ENCODE assay signal across 14 cellular contexts in the genomic region with DNA sequence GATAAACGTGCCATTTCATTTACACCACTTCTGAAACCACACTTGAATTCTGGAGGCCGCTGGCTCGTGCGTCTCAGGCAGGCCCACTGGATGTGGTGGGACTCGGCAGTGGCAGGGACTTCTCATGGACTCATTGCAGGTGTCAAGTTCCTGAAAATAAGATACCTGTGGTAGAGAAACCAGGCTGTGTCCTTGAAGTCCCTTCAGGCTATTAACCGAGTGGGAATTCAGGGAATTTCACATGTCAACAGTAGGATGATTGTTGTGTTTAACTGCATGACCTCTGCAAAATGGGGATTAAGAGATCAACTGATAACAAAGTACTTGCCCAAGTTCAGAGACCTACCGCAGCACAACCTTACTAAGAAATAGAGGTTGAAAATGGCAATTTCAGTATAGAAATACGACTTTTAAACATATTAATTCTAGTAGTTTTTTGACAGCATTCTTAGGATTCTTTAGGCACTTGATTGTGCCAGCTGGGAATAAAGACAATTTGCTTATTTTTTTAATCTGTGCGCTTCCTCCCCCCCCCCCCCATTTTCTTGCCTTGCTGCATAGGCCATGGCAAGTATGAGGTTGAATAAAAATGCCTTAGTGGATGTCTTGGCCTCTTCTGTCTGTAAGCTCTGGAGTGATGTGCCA.
"Had no signal": no experiment of that assay in that cellular context is flagged by ENCODE, and none has a peak within 500 bp of the region (broad histone marks: within the 10 kb centered on the region; RNA-seq: fewer than 3 reads in every experiment).

No MANE protein-coding gene starts in this region.

- H3K4me1 Mint-ChIP-seq: immature natural killer cell had no signal

- H3K9me3 Mint-ChIP-seq: immature natural killer cell; naive thymus-derived CD4-positive, alpha-beta T cell had no signal

- H3K36me3 ChIP-seq: breast epithelium, right atrium auricular region, thyroid gland had no signal

- DNase-seq: activated CD4-positive, alpha-beta T cell treated with anti-CD3 and anti-CD28 coated beads, Interleukin-2, amount 50 U/mL, for 4 hours; activated CD4-positive, CD25-positive, alpha-beta regulatory T cell treated with anti-CD3 and anti-CD28 coated beads, Interleukin-2, amount 50 U/mL, for 72 hours; activated gamma-delta T cell; hypothalamus; immature natural killer cell; left colon; naive thymus-derived CD4-positive, alpha-beta T cell; thyroid gland had no signal

- ATAC-seq: left colon; naive thymus-derived CD4-positive, alpha-beta T cell had no signal

- H3K36me3 Mint-ChIP-seq: immature natural killer cell had no signal

- H3K4me3 Mint-ChIP-seq: activated naive CD8-positive, alpha-beta T cell; immature natural killer cell; naive thymus-derived CD4-positive, alpha-beta T cell had no signal

- H3K27me3 Mint-ChIP-seq: activated naive CD8-positive, alpha-beta T cell had no signal

- H3K27ac Mint-ChIP-seq: activated naive CD8-positive, alpha-beta T cell; immature natural killer cell; naive thymus-derived CD4-positive, alpha-beta T cell had no signal

- H3K4me3 ChIP-seq: breast epithelium, lung, right atrium auricular region, skin epidermis, thyroid gland had no signal

- H3K27me3 ChIP-seq: breast epithelium, right atrium auricular region, thyroid gland had no signal

- H3K4me1 ChIP-seq: breast epithelium, thyroid gland had no signal

- H3K27ac ChIP-seq: breast epithelium, right atrium auricular region, skin epidermis, thyroid gland had no signal

- H3K9me3 ChIP-seq: breast epithelium, right atrium auricular region, thyroid gland had no signal

- FAIRE-seq: TTC549 had no signal
